ENCODE assay signal across 8 cellular contexts in genomic region chr5:181169459-181170236, GRCh38. TPM values are rescaled to one million over a fixed set of nuclear protein-coding genes. Genes with fewer than 3 reads are reported as not detected.
DNase-seq lines count a peak whose midpoint lies in the region; ATAC-seq and TF ChIP-seq lines count a peak whose summit lies in the region.
"Not testable (repeated sequence)": the region's sequence is repeated elsewhere in the genome, so short reads cannot be mapped to it uniquely, and the experiment has no call there.

No MANE protein-coding gene starts in this region.

- peaks cover 23% of the 10 kb centered on the region for H3K27me3 Mint-ChIP-seq in central memory CD8-positive, alpha-beta T cell
- peaks cover 30 to 79% (median 60%) of the 10 kb centered on the region in 3 donors for H3K27me3 Mint-ChIP-seq in immature natural killer cell (ENCODE audit: low read depth in 3 of 3)

- peaks cover 38% of the 10 kb centered on the region for H3K36me3 Mint-ChIP-seq in central memory CD8-positive, alpha-beta T cell (ENCODE audit: insufficient read depth)
- not testable (repeated sequence) for H3K36me3 Mint-ChIP-seq in immature natural killer cell

- not testable (repeated sequence) for H3K9ac ChIP-seq in HUES64 (ENCODE audit: low read depth, low read length)

- H3K27ac Mint-ChIP-seq in central memory CD8-positive, alpha-beta T cell (ENCODE audit: low read depth), result peak overlapping the region; percentile 65
- peak overlapping the region in 2 of 6 donors; percentile 49 to 83 for H3K27ac Mint-ChIP-seq in immature natural killer cell

- H3K4me3 Mint-ChIP-seq in central memory CD8-positive, alpha-beta T cell, result peak overlapping the region; percentile 52
- peak overlapping the region; percentile 8 to 71 (median 59) for H3K4me3 Mint-ChIP-seq in immature natural killer cell

- H3K4me1 Mint-ChIP-seq in central memory CD8-positive, alpha-beta T cell, result peaks cover 51% of the 10 kb centered on the region
- H3K4me1 Mint-ChIP-seq in immature natural killer cell, result peaks cover 38% of the 10 kb centered on the region in 2 donors

- not testable (repeated sequence) for H3K4me1 ChIP-seq in HUES64 (ENCODE audit: insufficient read depth, low read length)
- H3K4me1 ChIP-seq in RWPE2 (ENCODE audit: insufficient read depth, poor library complexity, severe bottlenecking), result peaks cover 10% of the 10 kb centered on the region

- ATAC-seq in GM18868 (IDR thresholded peaks at IDR 0.05; ENCODE audit: unreplicated experiment), result peak; percentile 37
- peak; percentile 12; the same call in 1 of the 3 replicates for ATAC-seq in RWPE2 (ENCODE audit: low read depth)
- ATAC-seq in central memory CD8-positive, alpha-beta T cell (replicated peaks; ENCODE audit: extremely low read depth, poor library complexity, severe bottlenecking), result peak; percentile 47

- not testable (repeated sequence) for TF ChIP-seq CTCF in RWPE2 (IDR thresholded peaks at IDR 0.05; ENCODE audit: poor library complexity, severe bottlenecking)

- H3K4me3 ChIP-seq in HUES64 (ENCODE audit: low read length) (peak overlapping the region; percentile 77), RWPE2 (ENCODE audit: severe bottlenecking) (peak overlapping the region; percentile 9)

- under 1% methylated on average over 43 of the region's 50 CpGs for WGBS in HUES64

- DNase-seq in ACHN (peak; percentile 55), immature natural killer cell (peak; percentile 41 to 81 (median 72))
- not testable (repeated sequence) for DNase-seq in RWPE2 (ENCODE audit: low spot score)
- peak; percentile 99 for DNase-seq in activated CD8-positive, alpha-beta memory T cell treated with anti-CD3 and anti-CD28 coated beads for 24 hours
- peak; percentile 79 to 80 for DNase-seq in central memory CD8-positive, alpha-beta T cell (ENCODE audit: low spot score in 2 of 2)
- peak; percentile 69 to 91 (median 91) for DNase-seq in stimulated activated CD4-positive, alpha-beta T cell treated with anti-CD3 and anti-CD28 coated beads, Interleukin-12 subunit alpha, Interleukin-12 subunit beta, amount 100 ng/mL, for 48 hours (ENCODE audit: low read depth in 2 of 3, low spot score in 1 of 3)

- not testable (repeated sequence) for H3K36me3 ChIP-seq in HUES64 (ENCODE audit: insufficient read depth, low read length); RWPE2 (ENCODE audit: low read depth)

- H3K27ac ChIP-seq in HUES64 (ENCODE audit: low read depth, low read length); RWPE2 (ENCODE audit: poor library complexity, severe bottlenecking): not testable (repeated sequence)

- in situ Hi-C loops in ACHN (cut with HindIII; ENCODE audit: low pct_ligation_motif_present, low pct_unique_long_range_greater_than_20kb, low sequenced_read_pairs), result not testable (repeated sequence)

- not testable (repeated sequence) for H3K9me3 Mint-ChIP-seq in central memory CD8-positive, alpha-beta T cell; immature natural killer cell

- H3K9me3 ChIP-seq in HUES64 (ENCODE audit: insufficient read depth, low read depth, low read length); RWPE2 (ENCODE audit: severe bottlenecking): not testable (repeated sequence)

- peaks cover 62% of the 10 kb centered on the region for H3K27me3 ChIP-seq in HUES64 (ENCODE audit: insufficient read depth, low read length)
- H3K27me3 ChIP-seq in RWPE2 (ENCODE audit: insufficient read depth, poor library complexity, severe bottlenecking), result not testable (repeated sequence)

RNA-seq across cellular contexts. Expression of gene OR2V2, which starts 22.3 kb away (rescaled TPM):
- polyA plus RNA-seq in HUES64 (2013, experiment 1 of 2), result not detected
- polyA plus RNA-seq in HUES64 (2013, experiment 2 of 2), result not detected
- not detected for polyA plus RNA-seq in immature natural killer cell

RNA-seq across cellular contexts. Expression of gene TRIM7, which starts 35.3 kb away (rescaled TPM):
- not detected for polyA plus RNA-seq in HUES64 (2013, experiment 1 of 2)
- 0.25 TPM for polyA plus RNA-seq in HUES64 (2013, experiment 2 of 2)
- polyA plus RNA-seq in immature natural killer cell, result under 1 TPM in 1 of 3 donors, not detected in 2; 0.50 TPM

RNA-seq across cellular contexts. Expression of gene OR2V1, which starts 38.7 kb away (rescaled TPM):
- polyA plus RNA-seq in HUES64 (2013, experiment 1 of 2), result not detected
- polyA plus RNA-seq in HUES64 (2013, experiment 2 of 2), result not detected
- polyA plus RNA-seq in immature natural killer cell, result not detected

RNA-seq across cellular contexts. Expression of gene TRIM41, which starts 53.4 kb away (rescaled TPM):
- 13.2 TPM for polyA plus RNA-seq in HUES64 (2013, experiment 1 of 2)
- 12.2 TPM for polyA plus RNA-seq in HUES64 (2013, experiment 2 of 2)
- 1 to 10 TPM in 2 of 3 donors, under 1 TPM in 1; 0.80 to 2.3 (median 1.7) TPM for polyA plus RNA-seq in immature natural killer cell
